ENCODE assay signal across 1 cellular context in the genomic region with DNA sequence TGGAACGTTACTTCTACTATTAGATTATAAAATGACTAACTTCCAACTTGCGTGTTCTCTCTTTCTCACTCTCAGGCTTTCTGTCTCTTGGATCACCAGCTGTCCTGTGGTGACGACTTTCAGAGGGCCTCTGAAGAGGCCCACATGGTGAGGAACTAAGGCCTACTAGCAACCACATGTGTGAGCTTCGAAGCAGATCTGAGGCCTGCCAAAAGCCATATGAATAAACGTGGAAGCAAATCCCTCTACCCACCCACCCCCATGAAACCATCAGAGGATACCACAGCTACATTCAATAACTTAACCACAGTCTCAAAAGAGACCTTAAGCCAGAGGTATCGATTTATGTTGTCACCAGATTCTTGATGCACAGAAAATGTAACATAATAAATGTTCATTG.
A peak's percentile ranks its signal among the peaks of the same experiment; 100 is the strongest.
TF ChIP-seq lines count a peak whose summit lies in the region.

No MANE protein-coding gene starts in this region.

TF ChIP-seq in HepG2, 621 proteins besides CTCF, POLR2A, EP300 and RAD21 (continued from another document):
- TF ChIP-seq, protein P1, sequence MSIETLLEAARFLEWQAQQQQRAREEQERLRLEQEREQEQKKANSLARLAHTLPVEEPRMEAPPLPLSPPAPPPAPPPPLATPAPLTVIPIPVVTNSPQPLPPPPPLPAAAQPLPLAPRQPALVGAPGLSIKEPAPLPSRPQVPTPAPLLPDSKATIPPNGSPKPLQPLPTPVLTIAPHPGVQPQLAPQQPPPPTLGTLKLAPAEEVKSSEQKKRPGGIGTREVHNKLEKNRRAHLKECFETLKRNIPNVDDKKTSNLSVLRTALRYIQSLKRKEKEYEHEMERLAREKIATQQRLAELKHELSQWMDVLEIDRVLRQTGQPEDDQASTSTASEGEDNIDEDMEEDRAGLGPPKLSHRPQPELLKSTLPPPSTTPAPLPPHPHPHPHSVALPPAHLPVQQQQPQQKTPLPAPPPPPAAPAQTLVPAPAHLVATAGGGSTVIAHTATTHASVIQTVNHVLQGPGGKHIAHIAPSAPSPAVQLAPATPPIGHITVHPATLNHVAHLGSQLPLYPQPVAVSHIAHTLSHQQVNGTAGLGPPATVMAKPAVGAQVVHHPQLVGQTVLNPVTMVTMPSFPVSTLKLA (IDR thresholded peaks at IDR 0.05), result peak; percentile 40; the same call in 1 of the 2 replicates
- no peak for TF ChIP-seq IRF2 (CRISPR knock-in tag; IDR thresholded peaks at IDR 0.05)
